Comparison of ENCODE assay signal across 8 cellular contexts in the genomic region with DNA sequence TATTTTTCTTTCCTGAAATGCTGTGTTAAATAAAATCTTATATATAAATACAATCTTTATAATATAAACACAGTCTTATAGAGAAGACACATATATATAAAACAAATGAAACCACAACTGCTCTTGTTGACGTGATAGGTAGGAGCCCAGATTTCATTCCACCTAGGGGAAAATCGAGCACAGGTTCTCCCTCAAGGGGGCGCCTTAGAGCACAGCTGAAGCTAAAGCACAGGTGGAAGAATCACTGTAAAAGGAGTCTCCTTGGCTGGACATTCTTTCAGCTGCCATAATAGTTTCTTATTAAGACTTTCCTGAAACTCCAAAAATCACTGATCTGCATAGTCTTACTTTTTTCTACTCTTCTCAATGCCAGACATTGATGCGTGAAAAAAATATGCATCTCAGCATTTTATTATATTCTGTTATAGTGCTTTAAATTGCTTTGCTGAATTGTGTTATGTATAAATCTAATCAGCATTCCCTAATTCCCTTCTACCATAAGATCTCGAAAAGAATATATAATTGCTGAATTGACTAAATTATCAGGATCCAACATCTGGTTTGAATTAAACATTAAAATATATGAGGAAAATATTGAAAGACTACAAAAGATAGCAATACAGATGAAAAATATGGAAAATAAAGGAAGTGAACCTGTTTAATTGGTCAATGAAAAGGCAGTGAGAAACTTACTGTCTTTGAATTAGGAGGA. TPM values are rescaled to one million over a fixed set of nuclear protein-coding genes. Genes with fewer than 3 reads are reported as not detected.
A peak's percentile ranks its signal among the peaks of the same experiment; 100 is the strongest.
DNase-seq lines count a peak whose midpoint lies in the region; ATAC-seq and TF ChIP-seq lines count a peak whose summit lies in the region.

No MANE protein-coding gene starts in this region.

- H3K4me3 ChIP-seq in fibroblast of the aortic adventitia (ENCODE audit: low read depth, low read length), result no peak overlapping the region

- no peaks in the 10 kb centered on the region for H3K4me1 Mint-ChIP-seq in CD14-positive monocyte

- peak; percentile 92 for TF ChIP-seq CTCF in CD14-positive monocyte (IDR thresholded peaks at IDR 0.05)
- peak; percentile 47 for TF ChIP-seq CTCF in fibroblast of the aortic adventitia (IDR thresholded peaks at IDR 0.05; ENCODE audit: insufficient read depth, low read length)

- intact Hi-C loops in CD14-positive monocyte (cut with micrococcal nuclease), result loop anchor here (5.0 to 10.0 kb wide), 3 partner anchors 79 to 129 kb away; no protein-coding TSS in a partner anchor

- no peak overlapping the region for H3K27ac Mint-ChIP-seq in CD14-positive monocyte

- peaks cover 0 to 5% (median 4%) of the 10 kb centered on the region in 7 donors for H3K9me3 Mint-ChIP-seq in CD14-positive monocyte

- H3K27me3 Mint-ChIP-seq in CD14-positive monocyte (ENCODE audit: low read depth in 3 of 3), result no peaks in the 10 kb centered on the region

- no peak for DNase-seq in CD14-positive monocyte (ENCODE audit: low spot score)
- peak; percentile 1 for DNase-seq in SK-N-DZ (ENCODE audit: low spot score)
- DNase-seq in fibroblast of the aortic adventitia (ENCODE audit: low read depth), result peak; percentile 2
- DNase-seq in stimulated activated CD4-positive, alpha-beta T cell treated with anti-CD3 and anti-CD28 coated beads, Interleukin-12 subunit alpha, Interleukin-12 subunit beta, amount 100 ng/mL, for 48 hours (ENCODE audit: low read depth in 2 of 3, low spot score in 1 of 3), result peak in 2 of 3 donors; percentile 4 to 8
- no peak for DNase-seq in NCI-H1436 (lab: John Stamatoyannopoulos, UW)
- no peak for DNase-seq in DMS114 treated with DMSO at 0.1 percent for 48 hours (lab: John Stamatoyannopoulos, UW; ENCODE audit: unreplicated experiment)

- peak; percentile 53 for ATAC-seq in GM21786 (IDR thresholded peaks at IDR 0.05; ENCODE audit: unreplicated experiment)
- no peak for ATAC-seq in HG03045 (IDR thresholded peaks at IDR 0.05; ENCODE audit: unreplicated experiment)

- H3K36me3 Mint-ChIP-seq in CD14-positive monocyte, result no peaks in the 10 kb centered on the region

- H3K4me3 Mint-ChIP-seq in CD14-positive monocyte, result no peak overlapping the region

RNA-seq across cellular contexts. Expression of a gene that starts 25.5 kb away (rescaled TPM):
- polyA plus RNA-seq in CD14-positive monocyte, result under 1 TPM in 1 of 2 donors, not detected in 1; 0.11 TPM
- polyA plus RNA-seq in SK-N-DZ (2014; cell fraction: cytosol; rRNA removed), result not detected in 2 replicates
- not detected in 2 replicates for polyA plus RNA-seq in SK-N-DZ (2014; cell fraction: nucleus; rRNA removed)
- 17.8 TPM in 1 of 2 replicates, not detected in the other for total RNA-seq in fibroblast of the aortic adventitia (ENCODE audit: low replicate concordance)

Comparison
In these comparisons a context has a peak if more than half of its experiments do, and no peak if none do; other contexts are left out.
1. DNase-seq: peak in SK-N-DZ (single experiment), fibroblast of the aortic adventitia (single experiment) and stimulated activated CD4-positive, alpha-beta T cell treated with anti-CD3 and anti-CD28 coated beads, Interleukin-12 subunit alpha, Interleukin-12 subunit beta, amount 100 ng/mL, for 48 hours (2 of 3); none in CD14-positive monocyte (single experiment), NCI-H1436 (single experiment) and DMS114 treated with DMSO at 0.1 percent for 48 hours (single experiment).